In the genomic region with DNA sequence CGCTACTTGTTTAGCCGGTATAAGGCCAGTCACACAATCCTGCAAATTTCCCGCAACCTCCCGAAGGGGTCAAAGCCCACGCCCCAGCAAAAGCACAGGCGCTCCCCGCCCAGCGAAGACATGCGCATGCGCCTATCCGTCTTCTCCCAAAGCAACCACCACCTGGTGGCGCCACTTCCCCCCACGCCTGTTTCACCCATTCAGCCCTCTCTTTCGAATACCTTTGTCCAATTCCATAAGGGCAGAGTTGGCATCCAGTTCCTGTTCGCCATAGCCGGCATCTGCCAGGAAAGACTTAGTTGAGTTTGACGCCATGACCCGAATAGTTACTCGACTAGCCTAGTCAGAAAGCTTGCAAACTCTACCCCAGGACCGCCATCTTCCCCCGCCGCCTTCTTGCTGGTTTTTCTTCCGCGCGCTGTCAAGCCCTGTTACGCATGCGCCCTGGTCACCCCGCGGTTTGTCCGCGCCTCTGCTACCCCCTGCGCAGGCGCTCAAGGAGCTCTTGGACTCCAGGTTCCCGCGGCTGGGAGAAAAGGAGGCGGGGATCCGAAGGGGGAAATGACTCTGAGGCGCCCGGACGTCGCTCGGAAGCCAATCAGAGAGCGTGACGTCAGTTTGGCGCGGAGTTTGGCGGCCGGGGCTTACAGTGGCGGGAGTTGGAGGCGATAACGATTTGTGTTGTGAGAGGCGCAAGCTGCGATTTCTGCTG, we compare ENCODE assay signal across 1 cellular context.
TF ChIP-seq lines count a peak whose summit lies in the region.

A gene with protein sequence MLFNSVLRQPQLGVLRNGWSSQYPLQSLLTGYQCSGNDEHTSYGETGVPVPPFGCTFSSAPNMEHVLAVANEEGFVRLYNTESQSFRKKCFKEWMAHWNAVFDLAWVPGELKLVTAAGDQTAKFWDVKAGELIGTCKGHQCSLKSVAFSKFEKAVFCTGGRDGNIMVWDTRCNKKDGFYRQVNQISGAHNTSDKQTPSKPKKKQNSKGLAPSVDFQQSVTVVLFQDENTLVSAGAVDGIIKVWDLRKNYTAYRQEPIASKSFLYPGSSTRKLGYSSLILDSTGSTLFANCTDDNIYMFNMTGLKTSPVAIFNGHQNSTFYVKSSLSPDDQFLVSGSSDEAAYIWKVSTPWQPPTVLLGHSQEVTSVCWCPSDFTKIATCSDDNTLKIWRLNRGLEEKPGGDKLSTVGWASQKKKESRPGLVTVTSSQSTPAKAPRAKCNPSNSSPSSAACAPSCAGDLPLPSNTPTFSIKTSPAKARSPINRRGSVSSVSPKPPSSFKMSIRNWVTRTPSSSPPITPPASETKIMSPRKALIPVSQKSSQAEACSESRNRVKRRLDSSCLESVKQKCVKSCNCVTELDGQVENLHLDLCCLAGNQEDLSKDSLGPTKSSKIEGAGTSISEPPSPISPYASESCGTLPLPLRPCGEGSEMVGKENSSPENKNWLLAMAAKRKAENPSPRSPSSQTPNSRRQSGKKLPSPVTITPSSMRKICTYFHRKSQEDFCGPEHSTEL (plus strand): TSS at position 626 of the 712 bp plus-strand sequence. CDS start 143 bp downstream, outside the sequence.
A gene with protein sequence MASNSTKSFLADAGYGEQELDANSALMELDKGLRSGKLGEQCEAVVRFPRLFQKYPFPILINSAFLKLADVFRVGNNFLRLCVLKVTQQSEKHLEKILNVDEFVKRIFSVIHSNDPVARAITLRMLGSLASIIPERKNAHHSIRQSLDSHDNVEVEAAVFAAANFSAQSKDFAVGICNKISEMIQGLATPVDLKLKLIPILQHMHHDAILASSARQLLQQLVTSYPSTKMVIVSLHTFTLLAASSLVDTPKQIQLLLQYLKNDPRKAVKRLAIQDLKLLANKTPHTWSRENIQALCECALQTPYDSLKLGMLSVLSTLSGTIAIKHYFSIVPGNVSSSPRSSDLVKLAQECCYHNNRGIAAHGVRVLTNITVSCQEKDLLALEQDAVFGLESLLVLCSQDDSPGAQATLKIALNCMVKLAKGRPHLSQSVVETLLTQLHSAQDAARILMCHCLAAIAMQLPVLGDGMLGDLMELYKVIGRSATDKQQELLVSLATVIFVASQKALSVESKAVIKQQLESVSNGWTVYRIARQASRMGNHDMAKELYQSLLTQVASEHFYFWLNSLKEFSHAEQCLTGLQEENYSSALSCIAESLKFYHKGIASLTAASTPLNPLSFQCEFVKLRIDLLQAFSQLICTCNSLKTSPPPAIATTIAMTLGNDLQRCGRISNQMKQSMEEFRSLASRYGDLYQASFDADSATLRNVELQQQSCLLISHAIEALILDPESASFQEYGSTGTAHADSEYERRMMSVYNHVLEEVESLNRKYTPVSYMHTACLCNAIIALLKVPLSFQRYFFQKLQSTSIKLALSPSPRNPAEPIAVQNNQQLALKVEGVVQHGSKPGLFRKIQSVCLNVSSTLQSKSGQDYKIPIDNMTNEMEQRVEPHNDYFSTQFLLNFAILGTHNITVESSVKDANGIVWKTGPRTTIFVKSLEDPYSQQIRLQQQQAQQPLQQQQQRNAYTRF (minus strand): TSS at position 435 of the 712 bp plus-strand sequence. CDS start 120 bp downstream, at position 315.

TF ChIP-seq in HCT116, 20 proteins besides CTCF, POLR2A, EP300 and RAD21 (continued from another document):
- TF ChIP-seq, protein P1, sequence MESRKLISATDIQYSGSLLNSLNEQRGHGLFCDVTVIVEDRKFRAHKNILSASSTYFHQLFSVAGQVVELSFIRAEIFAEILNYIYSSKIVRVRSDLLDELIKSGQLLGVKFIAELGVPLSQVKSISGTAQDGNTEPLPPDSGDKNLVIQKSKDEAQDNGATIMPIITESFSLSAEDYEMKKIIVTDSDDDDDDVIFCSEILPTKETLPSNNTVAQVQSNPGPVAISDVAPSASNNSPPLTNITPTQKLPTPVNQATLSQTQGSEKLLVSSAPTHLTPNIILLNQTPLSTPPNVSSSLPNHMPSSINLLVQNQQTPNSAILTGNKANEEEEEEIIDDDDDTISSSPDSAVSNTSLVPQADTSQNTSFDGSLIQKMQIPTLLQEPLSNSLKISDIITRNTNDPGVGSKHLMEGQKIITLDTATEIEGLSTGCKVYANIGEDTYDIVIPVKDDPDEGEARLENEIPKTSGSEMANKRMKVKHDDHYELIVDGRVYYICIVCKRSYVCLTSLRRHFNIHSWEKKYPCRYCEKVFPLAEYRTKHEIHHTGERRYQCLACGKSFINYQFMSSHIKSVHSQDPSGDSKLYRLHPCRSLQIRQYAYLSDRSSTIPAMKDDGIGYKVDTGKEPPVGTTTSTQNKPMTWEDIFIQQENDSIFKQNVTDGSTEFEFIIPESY (IDR thresholded peaks at IDR 0.05; ENCODE audit: extremely low read depth, insufficient replicate concordance, low read length): no peak
- TF ChIP-seq, protein P2, sequence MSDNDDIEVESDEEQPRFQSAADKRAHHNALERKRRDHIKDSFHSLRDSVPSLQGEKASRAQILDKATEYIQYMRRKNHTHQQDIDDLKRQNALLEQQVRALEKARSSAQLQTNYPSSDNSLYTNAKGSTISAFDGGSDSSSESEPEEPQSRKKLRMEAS (IDR thresholded peaks at IDR 0.05): peak; percentile 84
- peak; percentile 78 for TF ChIP-seq SP1 (IDR thresholded peaks at IDR 0.05; ENCODE audit: low read depth)
- TF ChIP-seq YY1 (IDR thresholded peaks at IDR 0.05; ENCODE audit: extremely low read depth, insufficient replicate concordance, low read depth, low read length): peak; percentile 87
- TF ChIP-seq CEBPB (IDR thresholded peaks at IDR 0.05; ENCODE audit: low read depth): no peak
TF ChIP-seq in HCT116: peak in this region for 5.
